1 cellular context compared by ENCODE assay signal in the genomic region with DNA sequence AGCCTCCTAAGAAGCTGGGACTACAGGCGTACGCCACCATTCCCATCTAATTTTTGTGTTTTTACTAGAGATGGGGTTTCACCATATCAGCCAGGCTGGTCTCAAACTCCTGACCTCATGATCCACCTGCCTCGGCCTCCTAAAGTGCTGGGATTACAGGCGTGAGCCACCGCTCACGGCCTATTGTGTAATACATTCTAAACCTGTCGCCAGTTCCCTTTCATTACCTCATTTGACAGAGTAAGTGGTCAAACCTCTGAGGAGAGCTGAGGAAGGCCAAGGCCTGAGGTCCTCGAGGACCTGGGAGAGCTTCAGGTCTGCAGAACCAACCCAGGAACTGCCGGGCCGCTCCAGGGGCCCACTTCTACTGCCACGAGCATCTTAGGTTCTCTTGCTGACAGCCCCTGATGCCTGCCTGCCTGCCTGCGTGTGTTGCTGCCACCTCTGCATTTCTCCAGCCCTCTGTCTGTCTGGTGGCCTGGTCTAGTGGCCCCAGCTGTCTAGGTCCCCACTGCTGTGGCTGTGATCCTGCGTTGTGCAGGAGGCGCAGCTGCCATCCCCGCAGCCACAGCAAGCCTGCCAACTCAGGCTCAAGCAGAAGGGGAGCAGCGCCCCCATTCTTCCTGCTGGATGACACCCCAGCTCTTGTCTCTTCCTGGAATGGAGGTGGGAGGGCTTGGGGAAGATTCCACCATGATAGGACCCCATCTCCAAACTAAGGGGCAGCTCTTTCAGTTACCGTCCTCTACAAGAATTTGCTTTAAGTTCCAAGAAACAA.
TF ChIP-seq lines count a peak whose summit lies in the region.

No MANE protein-coding gene starts in this region.

TF ChIP-seq in HCT116, 20 proteins besides CTCF, POLR2A, EP300 and RAD21 (continued from another document):
- TF ChIP-seq, protein P1, sequence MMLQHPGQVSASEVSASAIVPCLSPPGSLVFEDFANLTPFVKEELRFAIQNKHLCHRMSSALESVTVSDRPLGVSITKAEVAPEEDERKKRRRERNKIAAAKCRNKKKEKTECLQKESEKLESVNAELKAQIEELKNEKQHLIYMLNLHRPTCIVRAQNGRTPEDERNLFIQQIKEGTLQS (IDR thresholded peaks at IDR 0.05), result no peak
- TF ChIP-seq, protein P2, sequence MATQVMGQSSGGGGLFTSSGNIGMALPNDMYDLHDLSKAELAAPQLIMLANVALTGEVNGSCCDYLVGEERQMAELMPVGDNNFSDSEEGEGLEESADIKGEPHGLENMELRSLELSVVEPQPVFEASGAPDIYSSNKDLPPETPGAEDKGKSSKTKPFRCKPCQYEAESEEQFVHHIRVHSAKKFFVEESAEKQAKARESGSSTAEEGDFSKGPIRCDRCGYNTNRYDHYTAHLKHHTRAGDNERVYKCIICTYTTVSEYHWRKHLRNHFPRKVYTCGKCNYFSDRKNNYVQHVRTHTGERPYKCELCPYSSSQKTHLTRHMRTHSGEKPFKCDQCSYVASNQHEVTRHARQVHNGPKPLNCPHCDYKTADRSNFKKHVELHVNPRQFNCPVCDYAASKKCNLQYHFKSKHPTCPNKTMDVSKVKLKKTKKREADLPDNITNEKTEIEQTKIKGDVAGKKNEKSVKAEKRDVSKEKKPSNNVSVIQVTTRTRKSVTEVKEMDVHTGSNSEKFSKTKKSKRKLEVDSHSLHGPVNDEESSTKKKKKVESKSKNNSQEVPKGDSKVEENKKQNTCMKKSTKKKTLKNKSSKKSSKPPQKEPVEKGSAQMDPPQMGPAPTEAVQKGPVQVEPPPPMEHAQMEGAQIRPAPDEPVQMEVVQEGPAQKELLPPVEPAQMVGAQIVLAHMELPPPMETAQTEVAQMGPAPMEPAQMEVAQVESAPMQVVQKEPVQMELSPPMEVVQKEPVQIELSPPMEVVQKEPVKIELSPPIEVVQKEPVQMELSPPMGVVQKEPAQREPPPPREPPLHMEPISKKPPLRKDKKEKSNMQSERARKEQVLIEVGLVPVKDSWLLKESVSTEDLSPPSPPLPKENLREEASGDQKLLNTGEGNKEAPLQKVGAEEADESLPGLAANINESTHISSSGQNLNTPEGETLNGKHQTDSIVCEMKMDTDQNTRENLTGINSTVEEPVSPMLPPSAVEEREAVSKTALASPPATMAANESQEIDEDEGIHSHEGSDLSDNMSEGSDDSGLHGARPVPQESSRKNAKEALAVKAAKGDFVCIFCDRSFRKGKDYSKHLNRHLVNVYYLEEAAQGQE (IDR thresholded peaks at IDR 0.05; ENCODE audit: low read depth), result no peak
- TF ChIP-seq ELF1 (IDR thresholded peaks at IDR 0.05; ENCODE audit: borderline replicate concordance, low read depth) (no peak), ZFX (IDR thresholded peaks at IDR 0.05) (no peak), TCF7L2 (IDR thresholded peaks at IDR 0.05; ENCODE audit: borderline replicate concordance, extremely low read depth, insufficient read depth, insufficient read length) (no peak), FOSL1 (IDR thresholded peaks at IDR 0.05; ENCODE audit: low read depth) (no peak), CBX3 (IDR thresholded peaks at IDR 0.05; ENCODE audit: low read depth) (no peak), EGR1 (IDR thresholded peaks at IDR 0.05; ENCODE audit: low read depth) (no peak)
